1 cellular context compared by ENCODE assay signal in genomic region chr17:42577532-42578281, GRCh38.
TF ChIP-seq lines count a peak whose summit lies in the region.

A gene with protein sequence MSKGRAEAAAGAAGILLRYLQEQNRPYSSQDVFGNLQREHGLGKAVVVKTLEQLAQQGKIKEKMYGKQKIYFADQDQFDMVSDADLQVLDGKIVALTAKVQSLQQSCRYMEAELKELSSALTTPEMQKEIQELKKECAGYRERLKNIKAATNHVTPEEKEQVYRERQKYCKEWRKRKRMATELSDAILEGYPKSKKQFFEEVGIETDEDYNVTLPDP (minus strand): TSS chr17:42577729. CDS start chr17:42577686, 43 bp downstream.

TF ChIP-seq in HepG2, 621 proteins besides CTCF, POLR2A, EP300 and RAD21 (continued from another document and continues in another):
- TF ChIP-seq, protein P1, sequence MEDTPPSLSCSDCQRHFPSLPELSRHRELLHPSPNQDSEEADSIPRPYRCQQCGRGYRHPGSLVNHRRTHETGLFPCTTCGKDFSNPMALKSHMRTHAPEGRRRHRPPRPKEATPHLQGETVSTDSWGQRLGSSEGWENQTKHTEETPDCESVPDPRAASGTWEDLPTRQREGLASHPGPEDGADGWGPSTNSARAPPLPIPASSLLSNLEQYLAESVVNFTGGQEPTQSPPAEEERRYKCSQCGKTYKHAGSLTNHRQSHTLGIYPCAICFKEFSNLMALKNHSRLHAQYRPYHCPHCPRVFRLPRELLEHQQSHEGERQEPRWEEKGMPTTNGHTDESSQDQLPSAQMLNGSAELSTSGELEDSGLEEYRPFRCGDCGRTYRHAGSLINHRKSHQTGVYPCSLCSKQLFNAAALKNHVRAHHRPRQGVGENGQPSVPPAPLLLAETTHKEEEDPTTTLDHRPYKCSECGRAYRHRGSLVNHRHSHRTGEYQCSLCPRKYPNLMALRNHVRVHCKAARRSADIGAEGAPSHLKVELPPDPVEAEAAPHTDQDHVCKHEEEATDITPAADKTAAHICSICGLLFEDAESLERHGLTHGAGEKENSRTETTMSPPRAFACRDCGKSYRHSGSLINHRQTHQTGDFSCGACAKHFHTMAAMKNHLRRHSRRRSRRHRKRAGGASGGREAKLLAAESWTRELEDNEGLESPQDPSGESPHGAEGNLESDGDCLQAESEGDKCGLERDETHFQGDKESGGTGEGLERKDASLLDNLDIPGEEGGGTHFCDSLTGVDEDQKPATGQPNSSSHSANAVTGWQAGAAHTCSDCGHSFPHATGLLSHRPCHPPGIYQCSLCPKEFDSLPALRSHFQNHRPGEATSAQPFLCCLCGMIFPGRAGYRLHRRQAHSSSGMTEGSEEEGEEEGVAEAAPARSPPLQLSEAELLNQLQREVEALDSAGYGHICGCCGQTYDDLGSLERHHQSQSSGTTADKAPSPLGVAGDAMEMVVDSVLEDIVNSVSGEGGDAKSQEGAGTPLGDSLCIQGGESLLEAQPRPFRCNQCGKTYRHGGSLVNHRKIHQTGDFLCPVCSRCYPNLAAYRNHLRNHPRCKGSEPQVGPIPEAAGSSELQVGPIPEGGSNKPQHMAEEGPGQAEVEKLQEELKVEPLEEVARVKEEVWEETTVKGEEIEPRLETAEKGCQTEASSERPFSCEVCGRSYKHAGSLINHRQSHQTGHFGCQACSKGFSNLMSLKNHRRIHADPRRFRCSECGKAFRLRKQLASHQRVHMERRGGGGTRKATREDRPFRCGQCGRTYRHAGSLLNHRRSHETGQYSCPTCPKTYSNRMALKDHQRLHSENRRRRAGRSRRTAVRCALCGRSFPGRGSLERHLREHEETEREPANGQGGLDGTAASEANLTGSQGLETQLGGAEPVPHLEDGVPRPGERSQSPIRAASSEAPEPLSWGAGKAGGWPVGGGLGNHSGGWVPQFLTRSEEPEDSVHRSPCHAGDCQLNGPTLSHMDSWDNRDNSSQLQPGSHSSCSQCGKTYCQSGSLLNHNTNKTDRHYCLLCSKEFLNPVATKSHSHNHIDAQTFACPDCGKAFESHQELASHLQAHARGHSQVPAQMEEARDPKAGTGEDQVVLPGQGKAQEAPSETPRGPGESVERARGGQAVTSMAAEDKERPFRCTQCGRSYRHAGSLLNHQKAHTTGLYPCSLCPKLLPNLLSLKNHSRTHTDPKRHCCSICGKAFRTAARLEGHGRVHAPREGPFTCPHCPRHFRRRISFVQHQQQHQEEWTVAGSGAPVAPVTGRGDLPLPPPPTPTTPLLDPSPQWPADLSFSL (CRISPR knock-in tag; IDR thresholded peaks at IDR 0.05), result no peak
- TF ChIP-seq IRX3 (CRISPR knock-in tag; IDR thresholded peaks at IDR 0.05; ENCODE audit: borderline replicate concordance, low read depth) (peak; percentile 89), PRMT3 (CRISPR knock-in tag; IDR thresholded peaks at IDR 0.05; ENCODE audit: borderline replicate concordance, low read depth) (peak; percentile 71; the same call in 1 of the 2 replicates), PRPF4 (IDR thresholded peaks at IDR 0.05; ENCODE audit: low read depth, low read length, poor library complexity, severe bottlenecking) (no peak), SIN3A (IDR thresholded peaks at IDR 0.05; ENCODE audit: borderline replicate concordance, low read depth, low read length) (peak; percentile 98), ZNF431 (CRISPR knock-in tag; IDR thresholded peaks at IDR 0.05; ENCODE audit: borderline replicate concordance, low read depth) (peak; percentile 39; the same call in 1 of the 2 replicates), SMARCE1 (IDR thresholded peaks at IDR 0.05; ENCODE audit: borderline replicate concordance) (no peak), SRY (CRISPR knock-in tag; IDR thresholded peaks at IDR 0.05) (peak; percentile 93), NFKBIZ (CRISPR knock-in tag; IDR thresholded peaks at IDR 0.05) (no peak), ARID2 (CRISPR knock-in tag; IDR thresholded peaks at IDR 0.05; ENCODE audit: borderline replicate concordance) (peak; percentile 98), CHCHD3 (CRISPR knock-in tag; IDR thresholded peaks at IDR 0.05) (no peak; the same call in 1 of the 2 replicates), ZNF232 (CRISPR knock-in tag; IDR thresholded peaks at IDR 0.05; ENCODE audit: borderline replicate concordance) (peak; percentile 80; the same call in 1 of the 2 replicates), ZNF253 (CRISPR knock-in tag; IDR thresholded peaks at IDR 0.05; ENCODE audit: borderline replicate concordance) (peak; percentile 31; the same call in 1 of the 2 replicates), TCF7L2 (IDR thresholded peaks at IDR 0.05; ENCODE audit: low read depth, low read length) (no peak), ZNF557 (CRISPR knock-in tag; IDR thresholded peaks at IDR 0.05) (no peak), NFE2L2 (IDR thresholded peaks at IDR 0.05; ENCODE audit: low read length) (no peak), ZNF407 (CRISPR knock-in tag; IDR thresholded peaks at IDR 0.05; ENCODE audit: not compliant biosample characterization) (peak; percentile 77), SRSF4 (IDR thresholded peaks at IDR 0.05; ENCODE audit: low read depth, low read length, poor library complexity, severe bottlenecking) (no peak), RFXANK (CRISPR knock-in tag; IDR thresholded peaks at IDR 0.05) (peak; percentile 80; the same call in 1 of the 2 replicates), HDAC1 (CRISPR knock-in tag; IDR thresholded peaks at IDR 0.05) (peak; percentile 99), RBAK (CRISPR knock-in tag; IDR thresholded peaks at IDR 0.05) (no peak), ASH2L (IDR thresholded peaks at IDR 0.05; ENCODE audit: insufficient read length, low read depth, low read length) (peak; percentile 72), ZBTB25 (CRISPR knock-in tag; IDR thresholded peaks at IDR 0.05) (peak; percentile 78), HOXA5 (CRISPR knock-in tag; IDR thresholded peaks at IDR 0.05) (no peak; the same call in 1 of the 2 replicates), E2F1 (CRISPR knock-in tag; IDR thresholded peaks at IDR 0.05) (peak; percentile 98), ZNF34 (CRISPR knock-in tag; IDR thresholded peaks at IDR 0.05; ENCODE audit: borderline replicate concordance) (no peak), ZNF414 (CRISPR knock-in tag; IDR thresholded peaks at IDR 0.05) (0 out of 2 replicates have a peak, but pooled peaks have one; percentile 24), ZNF382 (CRISPR knock-in tag; IDR thresholded peaks at IDR 0.05; ENCODE audit: borderline replicate concordance) (no peak), CBX2 (IDR thresholded peaks at IDR 0.05; ENCODE audit: low read depth, low read length) (no peak), CBX2 (CRISPR knock-in tag; IDR thresholded peaks at IDR 0.05; ENCODE audit: low read depth) (no peak), ZNF563 (CRISPR knock-in tag; IDR thresholded peaks at IDR 0.05) (peak; percentile 75)
- TF ChIP-seq, protein P2, sequence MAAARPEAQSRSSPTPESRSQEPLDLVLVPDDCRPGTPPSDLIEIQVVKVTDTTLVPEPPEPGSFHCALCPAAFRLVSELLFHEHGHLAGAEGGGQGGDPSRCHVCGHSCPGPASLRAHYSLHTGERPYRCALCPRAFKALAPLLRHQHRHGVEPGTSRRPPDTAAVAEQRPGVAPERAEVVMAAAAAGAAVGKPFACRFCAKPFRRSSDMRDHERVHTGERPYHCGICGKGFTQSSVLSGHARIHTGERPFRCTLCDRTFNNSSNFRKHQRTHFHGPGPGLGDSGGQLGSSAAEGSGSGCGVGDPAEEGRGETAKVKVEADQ (CRISPR knock-in tag; IDR thresholded peaks at IDR 0.05; ENCODE audit: borderline replicate concordance), result peak; percentile 78; the same call in 1 of the 2 replicates
- TF ChIP-seq, protein P3, sequence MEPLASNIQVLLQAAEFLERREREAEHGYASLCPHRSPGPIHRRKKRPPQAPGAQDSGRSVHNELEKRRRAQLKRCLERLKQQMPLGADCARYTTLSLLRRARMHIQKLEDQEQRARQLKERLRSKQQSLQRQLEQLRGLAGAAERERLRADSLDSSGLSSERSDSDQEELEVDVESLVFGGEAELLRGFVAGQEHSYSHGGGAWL (CRISPR knock-in tag; IDR thresholded peaks at IDR 0.05), result peak; percentile 77
- TF ChIP-seq, protein P4, sequence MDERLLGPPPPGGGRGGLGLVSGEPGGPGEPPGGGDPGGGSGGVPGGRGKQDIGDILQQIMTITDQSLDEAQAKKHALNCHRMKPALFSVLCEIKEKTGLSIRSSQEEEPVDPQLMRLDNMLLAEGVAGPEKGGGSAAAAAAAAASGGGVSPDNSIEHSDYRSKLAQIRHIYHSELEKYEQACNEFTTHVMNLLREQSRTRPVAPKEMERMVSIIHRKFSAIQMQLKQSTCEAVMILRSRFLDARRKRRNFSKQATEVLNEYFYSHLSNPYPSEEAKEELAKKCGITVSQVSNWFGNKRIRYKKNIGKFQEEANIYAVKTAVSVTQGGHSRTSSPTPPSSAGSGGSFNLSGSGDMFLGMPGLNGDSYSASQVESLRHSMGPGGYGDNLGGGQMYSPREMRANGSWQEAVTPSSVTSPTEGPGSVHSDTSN (CRISPR knock-in tag; IDR thresholded peaks at IDR 0.05), result 0 out of 2 replicates have a peak, but pooled peaks have one; percentile 41
- TF ChIP-seq, protein P5, sequence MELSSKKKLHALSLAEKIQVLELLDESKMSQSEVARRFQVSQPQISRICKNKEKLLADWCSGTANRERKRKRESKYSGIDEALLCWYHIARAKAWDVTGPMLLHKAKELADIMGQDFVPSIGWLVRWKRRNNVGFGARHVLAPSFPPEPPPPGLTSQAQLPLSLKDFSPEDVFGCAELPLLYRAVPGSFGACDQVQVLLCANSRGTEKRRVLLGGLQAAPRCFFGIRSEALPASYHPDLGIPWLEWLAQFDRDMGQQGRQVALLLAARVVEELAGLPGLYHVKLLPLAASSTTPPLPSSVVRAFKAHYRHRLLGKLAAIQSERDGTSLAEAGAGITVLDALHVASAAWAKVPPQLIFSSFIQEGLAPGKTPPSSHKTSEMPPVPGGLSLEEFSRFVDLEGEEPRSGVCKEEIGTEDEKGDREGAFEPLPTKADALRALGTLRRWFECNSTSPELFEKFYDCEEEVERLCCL (CRISPR knock-in tag; IDR thresholded peaks at IDR 0.05; ENCODE audit: borderline replicate concordance), result peak; percentile 19; the same call in 1 of the 2 replicates
